8 cellular contexts compared by ENCODE assay signal in genomic region chr6:36370638-36371037, GRCh38. TPM values are rescaled to one million over a fixed set of nuclear protein-coding genes. Genes with fewer than 3 reads are reported as not detected.
"Had no signal": no experiment of that assay in that cellular context is flagged by ENCODE, and none has a peak within 500 bp of the region (broad histone marks: within the 10 kb centered on the region; RNA-seq: fewer than 3 reads in every experiment).

No MANE protein-coding gene starts in this region.

- H2AFZ ChIP-seq: GM23338 had no signal

- FAIRE-seq: HTR-8/SVneo had no signal

- ATAC-seq: GM23338, HCT116 had no signal

- H3K27ac Mint-ChIP-seq: GM23338, IgD-negative memory B cell had no signal

- H3K27me3 Mint-ChIP-seq: IgD-negative memory B cell had no signal

- H3K4me3 Mint-ChIP-seq: GM23338 had no signal

- H3K36me3 Mint-ChIP-seq: IgD-negative memory B cell had no signal

- H3K36me3 ChIP-seq: HAP-1 had no signal

- H3K9me3 ChIP-seq: HAP-1 had no signal

- DNase-seq: H7, KG1 had no signal

- H3K9me3 Mint-ChIP-seq: GM23338, IgD-negative memory B cell had no signal

- H3K4me2 ChIP-seq: GM23338 had no signal

- H3K4me3 ChIP-seq: GM23338, HAP-1 had no signal

RNA-seq across cellular contexts. Expression of gene BNIP5, which starts 34.0 kb away (rescaled TPM):
- total RNA-seq: GM23338, H4, H7 had no signal
- polyA plus RNA-seq: GM23338, IgD-negative memory B cell had no signal
